ENCODE assay signal across 36 cellular contexts in genomic region chr16:79691001-79691400, GRCh38.
"Had no signal": no experiment of that assay in that cellular context is flagged by ENCODE, and none has a peak within 500 bp of the region (broad histone marks: within the 10 kb centered on the region; RNA-seq: fewer than 3 reads in every experiment).

No MANE protein-coding gene starts in this region.

- DNase-seq: activated CD4-positive, alpha-beta memory T cell treated with anti-CD3 and anti-CD28 coated beads for 36 hours; activated CD4-positive, alpha-beta T cell treated with anti-CD3 and anti-CD28 coated beads, Interleukin-2, amount 10 ng/mL, durations not matched to agents 24 days and 14 days; activated CD4-positive, CD25-positive, alpha-beta regulatory T cell treated with anti-CD3 and anti-CD28 coated beads, Interleukin-2, amount 50 U/mL, for 72 hours; activated CD8-positive, alpha-beta memory T cell treated with anti-CD3 and anti-CD28 coated beads, Interleukin-2, amount 50 U/mL, for 4 hours; activated effector memory CD4-positive, alpha-beta T cell treated with anti-CD3 and anti-CD28 coated beads, Interleukin-2, amount 50 U/mL, for 16 hours; activated naive CD4-positive, alpha-beta T cell treated with anti-CD3 and anti-CD28 coated beads for 36 hours; activated naive CD8-positive, alpha-beta T cell treated with anti-CD3 and anti-CD28 coated beads for 36 hours; activated T-cell treated with anti-CD3 and anti-CD28 coated beads, Interleukin-2, amount 50 U/mL, for 1 hour; adrenal gland; aorta; body of pancreas; cerebellar nuclear complex; dorsolateral prefrontal cortex; effector memory CD4-positive, alpha-beta T cell; gastrocnemius medialis; glutamatergic neuron; left ventricle myocardium inferior; naive thymus-derived CD8-positive, alpha-beta T cell; ovary; retina; sigmoid colon; stimulated activated CD4-positive, alpha-beta T cell treated with anti-CD3 and anti-CD28 coated beads, Interleukin-1b, Interleukin-23, amount 100 ng/mL, for 48 hours; stimulated activated CD4-positive, alpha-beta T cell treated with anti-CD3 and anti-CD28 coated beads, Interleukin-4, amount 100 ng/mL, for 4 hours; stimulated activated CD8-positive, alpha-beta memory T cell treated with anti-CD3 and anti-CD28 coated beads, Interleukin-4, amount 100 ng/mL, for 48 hours; stimulated activated naive B cell treated with anti-CD40 and anti-IgM and Interleukin-4, amounts not matched to agents 10 μg/mL and 1 μg/mL and 100 μg/mL, for 72 hours; stomach; T-helper 17 cell; T1000 had no signal

- H3K27ac Mint-ChIP-seq: activated CD4-positive, alpha-beta memory T cell treated with anti-CD3 and anti-CD28 coated beads for 36 hours; activated CD4-positive, alpha-beta T cell treated with anti-CD3 and anti-CD28 coated beads, Interleukin-2, amount 10 ng/mL, durations not matched to agents 24 days and 14 days; activated naive CD4-positive, alpha-beta T cell treated with anti-CD3 and anti-CD28 coated beads for 36 hours; activated naive CD8-positive, alpha-beta T cell treated with anti-CD3 and anti-CD28 coated beads for 36 hours; activated T-helper 1 cell treated with anti-CD3 and anti-CD28 coated beads, Interleukin-12 subunit alpha, Interleukin-12 subunit beta, Interleukin-2, Interleukin-4 antibody, amounts not matched to agents 30 ng/mL and 10 ng/mL and 1 ng/mL, durations not matched to agents 14 hours and 24 hours and 36 hours; mesothelial cell of epicardium; naive thymus-derived CD8-positive, alpha-beta T cell; progenitor cell of endocrine pancreas; stimulated activated naive B cell treated with anti-CD40 and anti-IgM and Interleukin-4, amounts not matched to agents 10 μg/mL and 1 μg/mL and 100 μg/mL, for 72 hours; T-helper 17 cell had no signal

- H3K27me3 ChIP-seq: adrenal gland, body of pancreas, dorsolateral prefrontal cortex, gastrocnemius medialis, neutrophil, ovary, sigmoid colon, stomach, tibial nerve had no signal

- H3K9me3 ChIP-seq: adrenal gland, body of pancreas, gastrocnemius medialis, neutrophil, ovary, sigmoid colon had no signal

- H3K4me1 ChIP-seq: adrenal gland, gastrocnemius medialis, left ventricle myocardium inferior, sigmoid colon had no signal

- H3K36me3 Mint-ChIP-seq: activated CD4-positive, alpha-beta memory T cell treated with anti-CD3 and anti-CD28 coated beads for 36 hours; mesothelial cell of epicardium; stimulated activated naive B cell treated with anti-CD40 and anti-IgM and Interleukin-4, amounts not matched to agents 10 μg/mL and 1 μg/mL and 100 μg/mL, for 72 hours had no signal

- H3K4me3 ChIP-seq: adrenal gland, body of pancreas, coronary artery, dorsolateral prefrontal cortex, gastrocnemius medialis, left ventricle myocardium inferior, ovary, sigmoid colon, smooth muscle cell, stomach, tibial nerve had no signal

- ATAC-seq: body of pancreas; esophagus mucosa; gastrocnemius medialis; naive thymus-derived CD8-positive, alpha-beta T cell; stimulated activated naive B cell treated with anti-CD40 and anti-IgM and Interleukin-4, amounts not matched to agents 10 μg/mL and 1 μg/mL and 100 μg/mL, for 72 hours; T-helper 17 cell had no signal

- H3K27me3 Mint-ChIP-seq: naive thymus-derived CD8-positive, alpha-beta T cell; progenitor cell of endocrine pancreas had no signal

- H3K4me1 Mint-ChIP-seq: activated CD4-positive, alpha-beta T cell treated with anti-CD3 and anti-CD28 coated beads, Interleukin-2, amount 10 ng/mL, durations not matched to agents 24 days and 14 days; activated naive CD8-positive, alpha-beta T cell treated with anti-CD3 and anti-CD28 coated beads for 36 hours; mesothelial cell of epicardium; naive thymus-derived CD8-positive, alpha-beta T cell; stimulated activated naive B cell treated with anti-CD40 and anti-IgM and Interleukin-4, amounts not matched to agents 10 μg/mL and 1 μg/mL and 100 μg/mL, for 72 hours; T-helper 17 cell had no signal

- H3K4me3 Mint-ChIP-seq: activated CD4-positive, alpha-beta memory T cell treated with anti-CD3 and anti-CD28 coated beads for 36 hours; activated CD4-positive, alpha-beta T cell treated with anti-CD3 and anti-CD28 coated beads, Interleukin-2, amount 10 ng/mL, durations not matched to agents 24 days and 14 days; activated naive CD4-positive, alpha-beta T cell treated with anti-CD3 and anti-CD28 coated beads for 36 hours; activated naive CD8-positive, alpha-beta T cell treated with anti-CD3 and anti-CD28 coated beads for 36 hours; activated T-helper 1 cell treated with anti-CD3 and anti-CD28 coated beads, Interleukin-12 subunit alpha, Interleukin-12 subunit beta, Interleukin-2, Interleukin-4 antibody, amounts not matched to agents 30 ng/mL and 10 ng/mL and 1 ng/mL, durations not matched to agents 14 hours and 24 hours and 36 hours; mesothelial cell of epicardium; naive thymus-derived CD8-positive, alpha-beta T cell; stimulated activated naive B cell treated with anti-CD40 and anti-IgM and Interleukin-4, amounts not matched to agents 10 μg/mL and 1 μg/mL and 100 μg/mL, for 72 hours; T-helper 17 cell had no signal

- H3K36me3 ChIP-seq: adrenal gland, gastrocnemius medialis, left ventricle myocardium inferior, neutrophil, ovary, sigmoid colon, stomach, tibial nerve had no signal

- H3K9me3 Mint-ChIP-seq: activated CD4-positive, alpha-beta memory T cell treated with anti-CD3 and anti-CD28 coated beads for 36 hours had no signal

- H3K4me2 ChIP-seq: smooth muscle cell had no signal

- H3K27ac ChIP-seq: adrenal gland, body of pancreas, coronary artery, dorsolateral prefrontal cortex, gastrocnemius medialis, left ventricle myocardium inferior, neutrophil, ovary, sigmoid colon, stomach, tibial nerve had no signal
